Comparison of ENCODE assay signal across 8 cellular contexts in the genomic region with DNA sequence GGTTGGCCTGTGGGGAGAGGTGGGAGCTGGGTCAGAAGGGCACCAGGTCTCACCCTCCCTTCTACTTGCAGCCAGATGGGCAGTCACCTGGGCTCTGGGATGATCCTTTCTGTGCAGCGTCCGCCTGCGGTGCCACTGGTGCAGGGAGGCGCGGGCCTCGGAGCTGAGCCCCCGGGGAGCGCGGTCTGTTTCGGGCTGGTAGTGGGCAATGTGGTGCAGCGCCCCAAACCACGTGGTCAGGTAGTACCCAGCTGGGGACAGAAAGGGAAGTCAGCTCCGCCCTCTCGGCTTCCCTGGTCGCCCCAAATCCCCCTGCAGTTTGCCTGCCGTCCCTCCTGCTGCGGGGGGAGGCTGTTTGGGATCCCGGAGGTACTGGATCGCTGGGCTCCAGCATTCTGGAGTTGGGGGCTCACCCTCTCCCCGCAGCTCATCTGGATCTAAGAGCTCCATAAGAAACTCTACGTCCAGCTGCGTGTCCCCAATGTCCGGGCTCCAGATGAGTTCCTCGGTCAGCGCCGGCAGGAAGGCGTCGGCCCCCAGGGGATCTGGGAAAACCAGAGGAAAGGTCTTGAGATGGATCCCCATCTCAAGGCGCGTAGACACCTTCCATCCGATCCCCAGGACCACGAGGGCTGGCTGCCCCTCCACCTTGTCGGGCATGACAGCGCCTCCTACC.
A peak's percentile ranks its signal among the peaks of the same experiment; 100 is the strongest.
DNase-seq lines count a peak whose midpoint lies in the region; ATAC-seq and TF ChIP-seq lines count a peak whose summit lies in the region.

No MANE protein-coding gene starts in this region.

- H3K27me3 Mint-ChIP-seq in activated naive CD4-positive, alpha-beta T cell treated with anti-CD3 and anti-CD28 coated beads, Interleukin-2, amount 10 ng/mL, durations not matched to agents 7 days and 5 days: no peaks in the 10 kb centered on the region
- H3K27me3 Mint-ChIP-seq in stimulated activated naive CD8-positive, alpha-beta T cell treated with anti-CD3 and anti-CD28 coated beads, Interleukin-15, amount 100 ng/mL, for 72 hours: no peaks in the 10 kb centered on the region

- no peaks in the 10 kb centered on the region for H3K27me3 ChIP-seq in layer of hippocampus (ENCODE audit: control insufficient read depth, insufficient read depth, low read length)

- peaks cover 58% of the 10 kb centered on the region for H3K4me1 Mint-ChIP-seq in activated naive CD4-positive, alpha-beta T cell treated with anti-CD3 and anti-CD28 coated beads, Interleukin-2, amount 10 ng/mL, durations not matched to agents 7 days and 5 days
- H3K4me1 Mint-ChIP-seq in stimulated activated naive CD8-positive, alpha-beta T cell treated with anti-CD3 and anti-CD28 coated beads, Interleukin-15, amount 100 ng/mL, for 72 hours: peaks cover 67% of the 10 kb centered on the region

- in situ Hi-C loops in astrocyte of the spinal cord (cut with HindIII; ENCODE audit: low sequenced_read_pairs): no loop called here

- peak; percentile 52 for DNase-seq in activated naive CD4-positive, alpha-beta T cell treated with anti-CD3 and anti-CD28 coated beads, Interleukin-2, amount 10 ng/mL, durations not matched to agents 7 days and 5 days
- DNase-seq in activated naive CD4-positive, alpha-beta T cell treated with anti-CD3 and anti-CD28 coated beads, Interleukin-2, amount 50 U/mL, for 16 hours: no peak
- DNase-seq in astrocyte of the spinal cord (ENCODE audit: low read depth, low spot score): no peak
- peak in 1 of 2 donors; percentile 57 for DNase-seq in stimulated activated naive CD8-positive, alpha-beta T cell treated with anti-CD3 and anti-CD28 coated beads, Interleukin-15, amount 100 ng/mL, for 72 hours
- DNase-seq in NK-92 treated with Interleukin-12 subunit alpha and Interleukin-12 subunit beta, amount 100 ng/mL, for 24 hours (lab: John Stamatoyannopoulos, UW): no peak

- ATAC-seq in stimulated activated naive CD8-positive, alpha-beta T cell treated with anti-CD3 and anti-CD28 coated beads, Interleukin-15, amount 100 ng/mL, for 72 hours: peak; percentile 44
- ATAC-seq in HG03196 (IDR thresholded peaks at IDR 0.05; ENCODE audit: unreplicated experiment) (no peak), GM18519 (IDR thresholded peaks at IDR 0.05; ENCODE audit: low FRiP score, unreplicated experiment) (no peak)

- TF ChIP-seq CTCF in astrocyte of the spinal cord (IDR thresholded peaks at IDR 0.05; ENCODE audit: low read depth, low read length): no peak

- H3K4me3 Mint-ChIP-seq in activated naive CD4-positive, alpha-beta T cell treated with anti-CD3 and anti-CD28 coated beads, Interleukin-2, amount 10 ng/mL, durations not matched to agents 7 days and 5 days: peak overlapping the region; percentile 77
- peak overlapping the region; percentile 87 to 99 for H3K4me3 Mint-ChIP-seq in stimulated activated naive CD8-positive, alpha-beta T cell treated with anti-CD3 and anti-CD28 coated beads, Interleukin-15, amount 100 ng/mL, for 72 hours

- H3K9me3 Mint-ChIP-seq in activated naive CD4-positive, alpha-beta T cell treated with anti-CD3 and anti-CD28 coated beads, Interleukin-2, amount 10 ng/mL, durations not matched to agents 7 days and 5 days: peaks cover 6% of the 10 kb centered on the region
- peaks cover 6 to 7% of the 10 kb centered on the region in 2 donors for H3K9me3 Mint-ChIP-seq in stimulated activated naive CD8-positive, alpha-beta T cell treated with anti-CD3 and anti-CD28 coated beads, Interleukin-15, amount 100 ng/mL, for 72 hours

- H3K4me3 ChIP-seq in astrocyte of the spinal cord (ENCODE audit: low read depth, low read length): peak overlapping the region; percentile 43

- CTCF ChIA-PET in activated naive CD4-positive, alpha-beta T cell treated with anti-CD3 and anti-CD28 coated beads, Interleukin-2, amount 10 ng/mL, durations not matched to agents 7 days and 5 days (lab: Charles Lee): interaction anchor here (0.9 to 2.4 kb wide), 10 partner anchors 9 to 467 kb away, joined by 3 to 10 read pairs (median 5); partner anchors contain the start of genes ECH1, FAM98C, HNRNPL and RINL

- H3K27ac Mint-ChIP-seq in activated naive CD4-positive, alpha-beta T cell treated with anti-CD3 and anti-CD28 coated beads, Interleukin-2, amount 10 ng/mL, durations not matched to agents 7 days and 5 days: peak overlapping the region; percentile 81
- H3K27ac Mint-ChIP-seq in stimulated activated naive CD8-positive, alpha-beta T cell treated with anti-CD3 and anti-CD28 coated beads, Interleukin-15, amount 100 ng/mL, for 72 hours: peak overlapping the region; percentile 90 to 91

- peak overlapping the region; percentile 12 for H3K27ac ChIP-seq in layer of hippocampus (ENCODE audit: low read depth, low read length)

- H3K36me3 Mint-ChIP-seq in activated naive CD4-positive, alpha-beta T cell treated with anti-CD3 and anti-CD28 coated beads, Interleukin-2, amount 10 ng/mL, durations not matched to agents 7 days and 5 days: peaks cover 47% of the 10 kb centered on the region
